In the genomic region with DNA sequence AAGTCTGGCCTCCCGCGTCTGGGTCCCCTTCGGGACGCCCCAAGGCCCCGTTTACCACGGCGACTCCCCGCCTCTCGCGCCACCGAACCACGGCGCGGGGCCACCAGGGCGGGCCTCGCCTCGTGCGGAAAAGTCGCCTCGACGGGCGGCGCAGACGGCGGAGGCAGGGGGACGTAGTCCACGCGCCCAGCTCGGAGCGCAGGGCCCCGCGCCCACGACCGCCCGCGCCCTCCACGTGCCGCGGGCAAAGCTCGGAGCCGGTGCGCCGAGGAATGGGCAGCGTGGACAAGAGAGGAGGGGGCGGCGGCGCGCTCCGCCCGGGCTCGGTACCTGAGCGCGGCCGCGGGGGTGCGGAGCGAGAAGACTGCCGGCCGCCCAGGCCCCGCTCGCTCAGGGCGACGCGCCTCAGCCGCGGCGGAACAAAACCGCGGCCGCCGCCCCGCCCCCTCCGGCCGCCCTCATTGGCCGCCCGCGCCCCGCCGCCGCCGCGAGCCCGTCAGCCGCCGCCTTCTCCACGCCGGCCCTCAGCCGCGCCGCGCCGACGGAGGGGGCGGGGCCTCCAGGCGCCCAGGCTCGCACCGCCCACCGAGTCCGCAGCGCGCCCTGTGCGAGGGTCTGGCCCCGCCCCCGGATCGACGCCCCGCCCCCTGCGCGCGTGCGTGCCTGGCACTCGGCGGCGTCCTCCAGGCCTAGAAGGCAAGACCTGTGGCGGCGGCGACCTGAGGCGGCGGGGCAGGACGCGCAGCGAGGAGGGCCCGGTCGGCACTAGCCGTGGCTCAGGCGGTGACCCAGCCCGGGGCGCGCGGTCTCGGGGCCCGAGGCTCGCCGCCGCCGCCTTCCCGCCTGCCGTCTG, we compare ENCODE assay signal across 8 cellular contexts. TPM values are rescaled to one million over a fixed set of nuclear protein-coding genes. Genes with fewer than 3 reads are reported as not detected.
DNase-seq lines count a peak whose midpoint lies in the region; ATAC-seq and TF ChIP-seq lines count a peak whose summit lies in the region.

A gene with protein sequence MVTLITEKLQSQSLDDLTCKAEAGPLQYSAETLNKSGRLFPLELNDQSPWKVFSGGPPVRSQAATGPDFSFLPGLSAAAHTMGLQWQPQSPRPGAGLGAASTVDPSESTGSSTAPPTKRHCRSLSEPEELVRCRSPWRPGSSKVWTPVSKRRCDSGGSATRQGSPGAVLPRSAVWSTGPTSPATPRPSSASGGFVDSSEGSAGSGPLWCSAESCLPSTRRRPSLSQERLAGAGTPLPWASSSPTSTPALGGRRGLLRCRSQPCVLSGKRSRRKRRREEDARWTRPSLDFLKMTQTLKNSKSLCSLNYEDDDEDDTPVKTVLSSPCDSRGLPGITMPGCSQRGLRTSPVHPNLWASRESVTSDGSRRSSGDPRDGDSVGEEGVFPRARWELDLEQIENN (minus strand): TSS at position 411 of the 853 bp plus-strand sequence. CDS start 15,572 bp downstream, outside the sequence.

- H3K27me3 Mint-ChIP-seq in activated CD8-positive, alpha-beta T cell treated with anti-CD3 and anti-CD28 coated beads, Interleukin-2, amount 10 ng/mL, durations not matched to agents 7 days and 5 days (ENCODE audit: low read depth): peaks cover 6% of the 10 kb centered on the region

- DNase-seq in Ammon's horn (ENCODE audit: low spot score): peak; percentile 93
- peak; percentile 61 for DNase-seq in NCI-H748 (lab: John Stamatoyannopoulos, UW; ENCODE audit: unreplicated experiment)
- DNase-seq in activated CD8-positive, alpha-beta T cell treated with anti-CD3 and anti-CD28 coated beads, Interleukin-2, amount 10 ng/mL, durations not matched to agents 7 days and 5 days: peak; percentile 93
- DNase-seq in ecto neural progenitor cell (ENCODE audit: low spot score): peak; percentile 96
- DNase-seq in lung (ENCODE audit: low spot score): peak; percentile 92
- peak; percentile 82 to 97 (median 86) for DNase-seq in stimulated activated CD4-positive, alpha-beta T cell treated with anti-CD3 and anti-CD28 coated beads, TNF-alpha, amount 100 ng/mL, for 1 hour (ENCODE audit: low read depth in 3 of 3, low spot score in 1 of 3)

- peak within 1 kb of the TSS; percentile 57 for H3K4me3 ChIP-seq in lung

- H3K36me3 ChIP-seq in lung (ENCODE audit: control insufficient read depth in 2 of 2, insufficient read depth in 2 of 2, low read length in 2 of 2): no peaks in the 10 kb centered on the region

- H3K4me1 Mint-ChIP-seq in activated CD8-positive, alpha-beta T cell treated with anti-CD3 and anti-CD28 coated beads, Interleukin-2, amount 10 ng/mL, durations not matched to agents 7 days and 5 days (ENCODE audit: low read depth): peaks cover 12% of the 10 kb centered on the region

- WGBS in lung, 2 donors: 1 to 3% methylated on average over 73 to 138 of the region's 138 CpGs

- no peaks in the 10 kb centered on the region for H3K27me3 ChIP-seq in lung (ENCODE audit: control insufficient read depth, insufficient read depth)

- peak; percentile 86 for ATAC-seq in HG03354 (IDR thresholded peaks at IDR 0.05; ENCODE audit: poor library complexity, severe bottlenecking, unreplicated experiment)
- peak; percentile 92 for ATAC-seq in activated CD8-positive, alpha-beta T cell treated with anti-CD3 and anti-CD28 coated beads, Interleukin-2, amount 10 ng/mL, durations not matched to agents 7 days and 5 days
- peak; percentile 94 for ATAC-seq in lung (ENCODE audit: insufficient read depth, low FRiP score)

- POLR2A ChIA-PET in activated CD8-positive, alpha-beta T cell treated with anti-CD3 and anti-CD28 coated beads, Interleukin-2, amount 10 ng/mL, durations not matched to agents 7 days and 5 days (lab: Charles Lee): no interaction called here

- no peak for TF ChIP-seq CTCF in lung (IDR thresholded peaks at IDR 0.05; ENCODE audit: control extremely low read depth, extremely low read depth)

- H3K4me1 ChIP-seq in lung (ENCODE audit: control insufficient read depth in 2 of 2, insufficient read depth in 2 of 2, low read length in 2 of 2): peaks cover 0 to 3% of the 10 kb centered on the region in 2 donors

- peak within 1 kb of the TSS; percentile 79 to 92 for H3K27ac ChIP-seq in lung (ENCODE audit: low read depth in 1 of 2, low read length in 1 of 2)

- H3K9me3 ChIP-seq in lung (ENCODE audit: control insufficient read depth in 2 of 2, insufficient read depth in 1 of 2, low read length in 1 of 2): no peaks in the 10 kb centered on the region

- TF ChIP-seq POLR2A in GM19193 (IDR thresholded peaks at IDR 0.05; ENCODE audit: extremely low read depth, insufficient read depth, insufficient read length): peak; percentile 69

- H3K4me3 Mint-ChIP-seq in activated CD8-positive, alpha-beta T cell treated with anti-CD3 and anti-CD28 coated beads, Interleukin-2, amount 10 ng/mL, durations not matched to agents 7 days and 5 days: peak within 1 kb of the TSS; percentile 71

- CTCF ChIA-PET in activated CD8-positive, alpha-beta T cell treated with anti-CD3 and anti-CD28 coated beads, Interleukin-2, amount 10 ng/mL, durations not matched to agents 7 days and 5 days (lab: Charles Lee): interaction anchor here (1.8 to 2.0 kb wide), 2 partner anchors 9 to 42 kb away, joined by 4 to 11 read pairs; no protein-coding TSS in a partner anchor

- H3K27ac Mint-ChIP-seq in activated CD8-positive, alpha-beta T cell treated with anti-CD3 and anti-CD28 coated beads, Interleukin-2, amount 10 ng/mL, durations not matched to agents 7 days and 5 days: peak within 1 kb of the TSS; percentile 64

- peaks cover 4% of the 10 kb centered on the region for H3K36me3 Mint-ChIP-seq in activated CD8-positive, alpha-beta T cell treated with anti-CD3 and anti-CD28 coated beads, Interleukin-2, amount 10 ng/mL, durations not matched to agents 7 days and 5 days (ENCODE audit: low read depth)

- H3K9me3 Mint-ChIP-seq in activated CD8-positive, alpha-beta T cell treated with anti-CD3 and anti-CD28 coated beads, Interleukin-2, amount 10 ng/mL, durations not matched to agents 7 days and 5 days (ENCODE audit: insufficient read depth): no peaks in the 10 kb centered on the region

RNA-seq across cellular contexts. Expression of the gene that starts here (rescaled TPM):
- total RNA-seq in activated CD8-positive, alpha-beta T cell treated with anti-CD3 and anti-CD28 coated beads, Interleukin-2, amount 10 ng/mL, durations not matched to agents 7 days and 5 days: under 1 TPM; 0.45 to 0.91 TPM
- 1 to 10 TPM; 2.1 to 2.8 TPM for total RNA-seq in lung
- 1 to 10 TPM; 1.4 to 2.3 TPM for polyA plus RNA-seq in lung

Comparison
In these comparisons a context has a peak if more than half of its experiments do, and no peak if none do; other contexts are left out.
1. Peak in every context shown above with its lines: DNase-seq, ATAC-seq, H3K4me3 ChIP-seq and H3K27ac ChIP-seq.
2. Peak in DNase-seq and ATAC-seq in activated CD8-positive, alpha-beta T cell treated with anti-CD3 and anti-CD28 coated beads, Interleukin-2, amount 10 ng/mL, durations not matched to agents 7 days and 5 days; RNA of the gene not detected or under 1 TPM.